ENCODE assay signal across 8 cellular contexts in the genomic region with DNA sequence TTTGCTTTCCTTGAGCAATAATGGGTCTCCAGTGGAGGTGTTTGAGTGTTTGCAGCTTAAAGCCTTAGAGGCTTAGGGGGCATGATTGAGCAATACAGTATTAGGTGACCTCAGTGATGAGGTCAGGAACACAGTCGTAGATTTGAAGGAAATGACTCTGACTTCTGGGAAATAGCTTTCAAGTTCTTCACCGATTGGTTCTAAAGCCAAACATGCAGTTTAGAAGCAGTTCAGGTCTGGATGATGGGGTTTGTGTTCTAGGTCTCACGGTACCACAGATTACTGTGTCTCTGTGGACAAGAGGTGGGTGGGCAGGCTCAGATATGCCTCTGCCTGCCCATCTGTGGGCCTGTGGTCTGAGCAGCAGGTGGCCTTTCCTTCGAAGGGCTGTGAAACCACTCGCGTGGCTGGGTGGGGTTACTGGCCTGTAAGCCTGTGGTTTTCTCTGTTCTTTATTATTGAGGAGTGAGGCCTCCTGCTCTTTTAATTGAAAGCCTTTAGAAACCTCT. TPM values are rescaled to one million over a fixed set of nuclear protein-coding genes. Genes with fewer than 3 reads are reported as not detected.
DNase-seq lines count a peak whose midpoint lies in the region; ATAC-seq, FAIRE-seq and TF ChIP-seq lines count a peak whose summit lies in the region.

No MANE protein-coding gene starts in this region.

- H3K4me1 Mint-ChIP-seq in activated CD4-positive, alpha-beta T cell treated with anti-CD3 and anti-CD28 coated beads, Interleukin-2, amount 10 ng/mL, durations not matched to agents 24 days and 14 days = peaks cover 58% of the 10 kb centered on the region
- peaks cover 3% of the 10 kb centered on the region for H3K4me1 Mint-ChIP-seq in mesothelial cell of epicardium

- no peak overlapping the region for H3K4me3 ChIP-seq in AG10803 (ENCODE audit: low read length)
- no peak overlapping the region for H3K4me3 ChIP-seq in fibroblast of mammary gland (ENCODE audit: control insufficient read depth, low read depth, low read length)
- no peak overlapping the region for H3K4me3 ChIP-seq in small intestine (ENCODE audit: low read depth in 1 of 2, low read length in 2 of 2)

- H3K27me3 Mint-ChIP-seq in activated CD4-positive, alpha-beta T cell treated with anti-CD3 and anti-CD28 coated beads, Interleukin-2, amount 10 ng/mL, durations not matched to agents 24 days and 14 days = no peaks in the 10 kb centered on the region
- H3K27me3 Mint-ChIP-seq in mesothelial cell of epicardium (ENCODE audit: low read depth) = no peaks in the 10 kb centered on the region

- H3K36me3 Mint-ChIP-seq in activated CD4-positive, alpha-beta T cell treated with anti-CD3 and anti-CD28 coated beads, Interleukin-2, amount 10 ng/mL, durations not matched to agents 24 days and 14 days (ENCODE audit: low read depth) = peaks cover 82% of the 10 kb centered on the region
- H3K36me3 Mint-ChIP-seq in mesothelial cell of epicardium = peaks cover 17% of the 10 kb centered on the region

- peaks cover 0 to 12% of the 10 kb centered on the region in 2 donors for H3K36me3 ChIP-seq in small intestine (ENCODE audit: control insufficient read depth in 2 of 2, insufficient read depth in 2 of 2, low read length in 2 of 2)

- no peaks in the 10 kb centered on the region for H3K9me3 ChIP-seq in small intestine (ENCODE audit: control insufficient read depth, low read depth)

- H3K4me3 Mint-ChIP-seq in activated CD4-positive, alpha-beta T cell treated with anti-CD3 and anti-CD28 coated beads, Interleukin-2, amount 10 ng/mL, durations not matched to agents 24 days and 14 days = peak overlapping the region; percentile 79
- H3K4me3 Mint-ChIP-seq in mesothelial cell of epicardium = no peak overlapping the region

- DNase-seq in AG10803 (ENCODE audit: low read depth) (peak; percentile 61), fibroblast of mammary gland (ENCODE audit: low read depth) (peak; percentile 93), small intestine (peak; percentile 54), NCI-H510A treated with DMSO at 0.1 percent for 48 hours (lab: John Stamatoyannopoulos, UW) (no peak), mesothelial cell of epicardium (ENCODE audit: low spot score in 2 of 2, unreplicated experiment in 2 of 2) (no peak)
- peak; percentile 88 for DNase-seq in activated CD4-positive, alpha-beta T cell treated with anti-CD3 and anti-CD28 coated beads, Interleukin-2, amount 10 ng/mL, durations not matched to agents 24 days and 14 days

- intact Hi-C loops in activated CD4-positive, alpha-beta T cell treated with anti-CD3 and anti-CD28 coated beads, Interleukin-2, amount 10 ng/mL, durations not matched to agents 24 days and 14 days (cut with micrococcal nuclease) = loop anchor here (1.0 kb wide), 1 partner anchor 8 kb away; the partner anchor contains the start of gene MTHFD2

- H3K4me1 ChIP-seq in small intestine (ENCODE audit: control insufficient read depth in 2 of 2, insufficient read depth in 1 of 2, low read depth in 1 of 2, low read length in 1 of 2) = peaks cover 2 to 14% of the 10 kb centered on the region in 2 donors

- FAIRE-seq in small intestine (lab: Jason Lieb, UNC) = no peak

- ATAC-seq in GM19328 (IDR thresholded peaks at IDR 0.05; ENCODE audit: unreplicated experiment) = peak; percentile 56
- ATAC-seq in HG03439 (IDR thresholded peaks at IDR 0.05; ENCODE audit: unreplicated experiment) = peak; percentile 63

- no peaks in the 10 kb centered on the region for H3K27me3 ChIP-seq in small intestine (ENCODE audit: control insufficient read depth in 2 of 2, insufficient read depth in 2 of 2, low read length in 2 of 2)

- H3K27ac Mint-ChIP-seq in activated CD4-positive, alpha-beta T cell treated with anti-CD3 and anti-CD28 coated beads, Interleukin-2, amount 10 ng/mL, durations not matched to agents 24 days and 14 days = peak overlapping the region; percentile 93
- no peak overlapping the region for H3K27ac Mint-ChIP-seq in mesothelial cell of epicardium

- H3K27ac ChIP-seq in small intestine (ENCODE audit: low read depth in 1 of 2, low read length in 1 of 2) = peak overlapping the region; percentile 81 to 94

- WGBS in small intestine, 3 donors = 10 to 19% (median 12%) methylated on average over 6 of the region's 6 CpGs

- TF ChIP-seq CTCF in AG10803 (conservative IDR thresholded peaks at IDR 0.05; ENCODE audit: low read length) (no peak), fibroblast of mammary gland (conservative IDR thresholded peaks at IDR 0.05; ENCODE audit: control insufficient read depth, insufficient read depth, low read depth, low read length) (no peak), mesothelial cell of epicardium (IDR thresholded peaks at IDR 0.05; ENCODE audit: unreplicated experiment) (no peak)

- H3K9me3 Mint-ChIP-seq in activated CD4-positive, alpha-beta T cell treated with anti-CD3 and anti-CD28 coated beads, Interleukin-2, amount 10 ng/mL, durations not matched to agents 24 days and 14 days = no peaks in the 10 kb centered on the region
- H3K9me3 Mint-ChIP-seq in mesothelial cell of epicardium = no peaks in the 10 kb centered on the region

RNA-seq across cellular contexts. Expression of gene MTHFD2, which starts 7.8 kb away (rescaled TPM):
- 418 and 439 TPM in 2 replicates for total RNA-seq in activated CD4-positive, alpha-beta T cell treated with anti-CD3 and anti-CD28 coated beads, Interleukin-2, amount 10 ng/mL, durations not matched to agents 24 days and 14 days
- 100 to 1,000 TPM in 1 of 3 donors, 10 to 100 TPM in 1, 1 to 10 TPM in 1; 8.1 to 114 (median 12.4) TPM for polyA plus RNA-seq in small intestine
- 35.3 to 39.1 TPM (median 37.9 TPM) in 3 replicates for total RNA-seq in mesothelial cell of epicardium

RNA-seq across cellular contexts. Expression of gene MOB1A, which starts 27.6 kb away (rescaled TPM):
- total RNA-seq in activated CD4-positive, alpha-beta T cell treated with anti-CD3 and anti-CD28 coated beads, Interleukin-2, amount 10 ng/mL, durations not matched to agents 24 days and 14 days = 203 and 204 TPM in 2 replicates
- polyA plus RNA-seq in small intestine = 10 to 100 TPM; 41.3 to 50.1 (median 43.9) TPM
- total RNA-seq in mesothelial cell of epicardium = 90.4 to 98.3 TPM (median 96.4 TPM) in 3 replicates

RNA-seq across cellular contexts. Expression of gene BOLA3, which starts 58.5 kb away (rescaled TPM):
- total RNA-seq in activated CD4-positive, alpha-beta T cell treated with anti-CD3 and anti-CD28 coated beads, Interleukin-2, amount 10 ng/mL, durations not matched to agents 24 days and 14 days = 100 and 103 TPM in 2 replicates
- polyA plus RNA-seq in small intestine = 10 to 100 TPM; 57.3 to 75.8 (median 62.8) TPM
- total RNA-seq in mesothelial cell of epicardium = 15.4 to 17.0 TPM (median 17.0 TPM) in 3 replicates

Comparison
In these comparisons a context has a peak if more than half of its experiments do, and no peak if none do; other contexts are left out.
1. DNase-seq: peak in AG10803 (single experiment), activated CD4-positive, alpha-beta T cell treated with anti-CD3 and anti-CD28 coated beads, Interleukin-2, amount 10 ng/mL, durations not matched to agents 24 days and 14 days (single experiment), fibroblast of mammary gland (single experiment) and small intestine (single experiment); none in NCI-H510A treated with DMSO at 0.1 percent for 48 hours (single experiment) and mesothelial cell of epicardium (0 of 2).
2. RNA of gene MTHFD2, which starts 7.8 kb away (total RNA-seq): 418 to 439 TPM in activated CD4-positive, alpha-beta T cell treated with anti-CD3 and anti-CD28 coated beads, Interleukin-2, amount 10 ng/mL, durations not matched to agents 24 days and 14 days; 35.3 to 39.1 TPM in mesothelial cell of epicardium; every median in the first group is over 10 times any median in the second.